ENCODE assay signal across 19 cellular contexts in the genomic region with DNA sequence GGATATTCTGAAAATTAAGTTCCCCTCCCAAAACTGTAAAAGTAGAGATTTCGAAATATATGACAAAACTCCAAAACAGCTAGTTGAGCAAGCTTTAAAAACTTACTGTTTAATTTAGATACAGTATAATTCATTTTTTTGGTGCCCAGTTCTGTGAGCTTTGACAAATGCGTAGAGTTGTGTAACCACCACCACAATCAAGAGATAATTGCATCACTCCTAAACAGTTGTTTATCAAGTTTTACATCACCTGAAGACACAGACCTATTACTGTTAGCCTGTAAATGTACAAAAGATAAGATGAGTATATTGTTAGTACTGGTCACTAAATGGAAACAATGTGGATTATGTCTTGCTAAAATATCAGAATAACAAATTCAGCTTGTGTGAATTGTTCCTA.
DNase-seq lines count a peak whose midpoint lies in the region; FAIRE-seq and TF ChIP-seq lines count a peak whose summit lies in the region.
"Had no signal": no experiment of that assay in that cellular context is flagged by ENCODE, and none has a peak within 500 bp of the region (broad histone marks: within the 10 kb centered on the region; RNA-seq: fewer than 3 reads in every experiment).

No MANE protein-coding gene starts in this region.

- DNase-seq in D721Med (ENCODE audit: insufficient read length, low spot score) (no peak), NB4 (ENCODE audit: low read depth) (peak; percentile 0), epithelial cell of esophagus (ENCODE audit: low read depth) (peak; percentile 2), kidney (no peak), HCEC 1CT (no peak), ureter (ENCODE audit: low spot score) (no peak), 8988T (no peak)
- DNase-seq: ACHN; C1 segment of cervical spinal cord; CD8-positive, alpha-beta T cell; GOT3; MG63; NCI-H1105 treated with DMSO at 0.1 percent for 48 hours; NCI-H1694; NCI-H2081 treated with DMSO at 0.1 percent for 48 hours; NCI-H2171 treated with DMSO at 0.1 percent for 48 hours; NCI-H524 treated with DMSO at 0.1 percent for 48 hours; NCI-H82 had no signal

- H3K27ac ChIP-seq in kidney (ENCODE audit: low read depth in 2 of 2, low read length in 2 of 2) = no peak overlapping the region

- TF ChIP-seq CTCF in D721Med (IDR thresholded peaks at IDR 0.05; ENCODE audit: insufficient read depth, missing control alignments) (no peak), NB4 (IDR thresholded peaks at IDR 0.05; ENCODE audit: low read depth, low read length) (no peak), epithelial cell of esophagus (IDR thresholded peaks at IDR 0.05; ENCODE audit: insufficient read depth, low read depth, low read length, missing control alignments) (no peak), kidney (IDR thresholded peaks at IDR 0.05; ENCODE audit: borderline replicate concordance, extremely low read depth, insufficient read depth) (no peak)

- no peak overlapping the region for H3K9ac ChIP-seq in kidney (ENCODE audit: low read length in 2 of 2)

- H3K4me3 ChIP-seq in NB4 (ENCODE audit: low read depth, low read length) (no peak overlapping the region), epithelial cell of esophagus (ENCODE audit: low read length) (no peak overlapping the region), kidney (ENCODE audit: low read length in 2 of 2) (no peak overlapping the region)
- H3K4me3 ChIP-seq: MG63 had no signal

- H3K4me1 ChIP-seq in kidney (ENCODE audit: control insufficient read depth in 1 of 2, insufficient read depth in 1 of 2, low read depth in 1 of 2, low read length in 2 of 2) = no peaks in the 10 kb centered on the region

- no peaks in the 10 kb centered on the region for H3K9me3 ChIP-seq in kidney (ENCODE audit: control insufficient read depth in 1 of 2, low read length in 2 of 2)
- H3K9me3 ChIP-seq: MG63 had no signal

- peaks cover 0 to 3% of the 10 kb centered on the region in 2 donors for H3K36me3 ChIP-seq in kidney (ENCODE audit: control insufficient read depth in 1 of 2, insufficient read depth in 2 of 2, low read length in 2 of 2)
- H3K36me3 ChIP-seq: MG63 had no signal

- FAIRE-seq in D721Med (lab: Jason Lieb, UNC) (peak; percentile 86), kidney (lab: Jason Lieb, UNC) (peak; percentile 11)
- FAIRE-seq: RCC 7860 had no signal

- intact Hi-C loops in kidney (cut with DNase I) = no loop called here

- TF ChIP-seq POLR2A in NB4 (IDR thresholded peaks at IDR 0.05; ENCODE audit: extremely low read depth, insufficient read length) = no peak

Comparison
In these comparisons a context has a peak if more than half of its experiments do, and no peak if none do; other contexts are left out.
1. DNase-seq: peak in NB4 (single experiment) and epithelial cell of esophagus (single experiment); none in D721Med (single experiment), kidney (single experiment), HCEC 1CT (single experiment), ureter (single experiment) and 8988T (single experiment).